11 cellular contexts compared by ENCODE assay signal in genomic region chr6:127684501-127684900, GRCh38.
"Had no signal": no experiment of that assay in that cellular context is flagged by ENCODE, and none has a peak within 500 bp of the region (broad histone marks: within the 10 kb centered on the region; RNA-seq: fewer than 3 reads in every experiment).

No MANE protein-coding gene starts in this region.

- ATAC-seq: GM23338, HCT116 had no signal

- H3K27ac ChIP-seq: GM23248 had no signal

- H3K9me3 ChIP-seq: HAP-1 had no signal

- H2AFZ ChIP-seq: GM23248, GM23338 had no signal

- FAIRE-seq: H1, H54 had no signal

- H3K36me3 ChIP-seq: HAP-1 had no signal

- H3K9ac ChIP-seq: GM23248 had no signal

- H3K4me2 ChIP-seq: GM23338 had no signal

- H3K4me3 ChIP-seq: GM23248, GM23338, HAP-1 had no signal

- H3K4me1 ChIP-seq: HAP-1 had no signal

- DNase-seq: GM23248, GOT3, H7, H9, HCEC 1CT, HFFc6 had no signal
